Comparison of ENCODE assay signal across 21 cellular contexts in the genomic region with DNA sequence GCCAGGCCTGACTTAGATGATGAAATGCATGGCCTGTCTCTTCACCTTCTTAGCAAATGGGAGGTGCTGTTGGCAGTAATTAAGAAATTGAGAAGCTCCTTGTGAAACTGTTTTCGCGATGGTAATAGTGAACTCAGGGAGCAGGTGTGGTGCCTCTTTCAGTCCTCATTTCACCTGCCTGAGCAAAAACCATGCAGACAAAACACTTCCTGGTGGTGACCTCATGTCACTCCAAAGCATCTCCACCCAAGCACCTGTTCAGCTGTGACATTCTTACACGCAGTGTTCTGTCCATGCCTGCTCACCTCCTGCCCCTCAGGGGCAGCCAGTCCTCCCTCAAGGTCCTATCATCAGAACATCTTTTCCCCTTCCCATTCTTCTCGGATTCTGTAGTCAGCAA.
DNase-seq lines count a peak whose midpoint lies in the region; ATAC-seq and TF ChIP-seq lines count a peak whose summit lies in the region.
"Had no signal": no experiment of that assay in that cellular context is flagged by ENCODE, and none has a peak within 500 bp of the region (broad histone marks: within the 10 kb centered on the region; RNA-seq: fewer than 3 reads in every experiment).

No MANE protein-coding gene starts in this region.

- peak overlapping the region in 2 of 9 donors; percentile 8 to 10 for H3K27ac Mint-ChIP-seq in naive thymus-derived CD4-positive, alpha-beta T cell
- H3K27ac Mint-ChIP-seq: activated naive CD8-positive, alpha-beta T cell treated with anti-CD3 and anti-CD28 coated beads, Interleukin-2, amount 50 U/mL, for 24 hours; CD8-positive, alpha-beta T cell; effector memory CD8-positive, alpha-beta T cell; memory B cell had no signal

- H3K27me3 Mint-ChIP-seq in naive thymus-derived CD4-positive, alpha-beta T cell: no peaks in the 10 kb centered on the region
- H3K27me3 Mint-ChIP-seq: activated naive CD8-positive, alpha-beta T cell treated with anti-CD3 and anti-CD28 coated beads, Interleukin-2, amount 50 U/mL, for 24 hours; effector memory CD8-positive, alpha-beta T cell; memory B cell had no signal

- peaks cover 9 to 28% (median 18%) of the 10 kb centered on the region in 7 donors for H3K4me1 Mint-ChIP-seq in naive thymus-derived CD4-positive, alpha-beta T cell

- peak overlapping the region in 1 of 10 donors; percentile 11 for H3K4me3 Mint-ChIP-seq in naive thymus-derived CD4-positive, alpha-beta T cell
- H3K4me3 Mint-ChIP-seq: activated naive CD8-positive, alpha-beta T cell treated with anti-CD3 and anti-CD28 coated beads, Interleukin-2, amount 50 U/mL, for 24 hours; activated T-cell treated with anti-CD3 and anti-CD28 coated beads, Interleukin-2, amount 50 U/mL, for 4 hours; CD8-positive, alpha-beta T cell; effector memory CD8-positive, alpha-beta T cell; memory B cell had no signal

- TF ChIP-seq POLR2A in esophagus squamous epithelium (IDR thresholded peaks at IDR 0.05): no peak
- no peak for TF ChIP-seq POLR2A in upper lobe of left lung (IDR thresholded peaks at IDR 0.05)

- H3K27me3 ChIP-seq in heart right ventricle (no peaks in the 10 kb centered on the region), esophagus squamous epithelium (no peaks in the 10 kb centered on the region), upper lobe of left lung (no peaks in the 10 kb centered on the region)
- no peaks in the 10 kb centered on the region for H3K27me3 ChIP-seq in naive thymus-derived CD4-positive, alpha-beta T cell (ENCODE audit: control insufficient read depth in 2 of 2, insufficient read depth in 2 of 2, low read length in 2 of 2)
- H3K27me3 ChIP-seq: cardiac muscle cell, stomach, vagina had no signal

- POLR2A ChIA-PET in naive thymus-derived CD4-positive, alpha-beta T cell (lab: Charles Lee): no interaction called here

- DNase-seq in heart right ventricle (no peak), Right ventricle myocardium superior (no peak), NCI-H2196 treated with DMSO at 0.1 percent for 48 hours (lab: John Stamatoyannopoulos, UW; ENCODE audit: unreplicated experiment) (peak; percentile 27), esophagus squamous epithelium (lab: John Stamatoyannopoulos, UW) (no peak), upper lobe of left lung (no peak), coronary artery (ENCODE audit: low spot score) (no peak)
- DNase-seq in naive thymus-derived CD4-positive, alpha-beta T cell: no peak
- DNase-seq: ACHN; activated CD4-positive, alpha-beta T cell treated with anti-CD3 and anti-CD28 coated beads, Interleukin-2, amount 50 U/mL, for 48 hours; activated naive CD8-positive, alpha-beta T cell treated with anti-CD3 and anti-CD28 coated beads, Interleukin-2, amount 50 U/mL, for 24 hours; activated T-cell treated with anti-CD3 and anti-CD28 coated beads, Interleukin-2, amount 50 U/mL, for 4 hours; CD8-positive, alpha-beta T cell; effector memory CD8-positive, alpha-beta T cell; foreskin fibroblast; NCI-H524 treated with DMSO at 0.1 percent for 48 hours; stomach had no signal

- H3K36me3 ChIP-seq in heart right ventricle: peaks cover 0 to 15% (median 0%) of the 10 kb centered on the region in 9 donors
- H3K36me3 ChIP-seq in esophagus squamous epithelium: peaks cover 0 to 33% (median 0%) of the 10 kb centered on the region in 3 donors
- no peaks in the 10 kb centered on the region for H3K36me3 ChIP-seq in upper lobe of left lung
- H3K36me3 ChIP-seq in naive thymus-derived CD4-positive, alpha-beta T cell (ENCODE audit: control insufficient read depth in 2 of 3, insufficient read depth in 3 of 3, low read length in 3 of 3): no peaks in the 10 kb centered on the region
- H3K36me3 ChIP-seq: cardiac muscle cell, vagina had no signal

- peaks cover 0 to 23% (median 9%) of the 10 kb centered on the region in 5 donors for H3K36me3 Mint-ChIP-seq in naive thymus-derived CD4-positive, alpha-beta T cell

- ATAC-seq in heart right ventricle: no peak
- ATAC-seq in Right ventricle myocardium superior (ENCODE audit: poor library complexity): no peak
- ATAC-seq in upper lobe of left lung (ENCODE audit: low FRiP score in 2 of 2): no peak
- no peak for ATAC-seq in naive thymus-derived CD4-positive, alpha-beta T cell
- ATAC-seq in HG03439 (IDR thresholded peaks at IDR 0.05; ENCODE audit: unreplicated experiment): no peak
- ATAC-seq: activated naive CD8-positive, alpha-beta T cell treated with anti-CD3 and anti-CD28 coated beads, Interleukin-2, amount 50 U/mL, for 24 hours; activated T-cell treated with anti-CD3 and anti-CD28 coated beads, Interleukin-2, amount 50 U/mL, for 4 hours; CD8-positive, alpha-beta T cell; effector memory CD8-positive, alpha-beta T cell; Panc1 had no signal

- TF ChIP-seq CTCF in heart right ventricle (IDR thresholded peaks at IDR 0.05) (no peak), esophagus squamous epithelium (IDR thresholded peaks at IDR 0.05) (no peak), upper lobe of left lung (IDR thresholded peaks at IDR 0.05) (no peak), coronary artery (IDR thresholded peaks at IDR 0.05) (no peak)

- no peak overlapping the region for H3K4me3 ChIP-seq in heart right ventricle
- no peak overlapping the region for H3K4me3 ChIP-seq in esophagus squamous epithelium
- H3K4me3 ChIP-seq in upper lobe of left lung: no peak overlapping the region
- H3K4me3 ChIP-seq in naive thymus-derived CD4-positive, alpha-beta T cell (ENCODE audit: low read length): no peak overlapping the region
- no peak overlapping the region for H3K4me3 ChIP-seq in coronary artery
- H3K4me3 ChIP-seq: cardiac muscle cell, stomach, vagina had no signal

- no peaks in the 10 kb centered on the region for H3K9me3 Mint-ChIP-seq in naive thymus-derived CD4-positive, alpha-beta T cell
- H3K9me3 Mint-ChIP-seq: activated naive CD8-positive, alpha-beta T cell treated with anti-CD3 and anti-CD28 coated beads, Interleukin-2, amount 50 U/mL, for 24 hours; activated T-cell treated with anti-CD3 and anti-CD28 coated beads, Interleukin-2, amount 50 U/mL, for 4 hours; CD8-positive, alpha-beta T cell; effector memory CD8-positive, alpha-beta T cell; memory B cell had no signal

- H3K9me3 ChIP-seq in heart right ventricle: no peaks in the 10 kb centered on the region
- H3K9me3 ChIP-seq in esophagus squamous epithelium: no peaks in the 10 kb centered on the region
- H3K9me3 ChIP-seq in upper lobe of left lung: no peaks in the 10 kb centered on the region
- no peaks in the 10 kb centered on the region for H3K9me3 ChIP-seq in naive thymus-derived CD4-positive, alpha-beta T cell (ENCODE audit: control insufficient read depth in 2 of 3, low read length in 3 of 3)
- H3K9me3 ChIP-seq: stomach, vagina had no signal

- CTCF ChIA-PET in naive thymus-derived CD4-positive, alpha-beta T cell (lab: Charles Lee): no interaction called here

- H3K4me1 ChIP-seq in heart right ventricle (peaks cover 6 to 84% (median 52%) of the 10 kb centered on the region in 9 donors), esophagus squamous epithelium (peaks cover 9 to 61% (median 22%) of the 10 kb centered on the region in 3 donors), upper lobe of left lung (peaks cover 21 to 43% (median 34%) of the 10 kb centered on the region in 4 donors)
- H3K4me1 ChIP-seq in naive thymus-derived CD4-positive, alpha-beta T cell (ENCODE audit: control insufficient read depth in 2 of 2, insufficient read depth in 2 of 2, low read length in 2 of 2): peaks cover 0 to 3% of the 10 kb centered on the region in 2 donors

- WGBS in heart right ventricle, 2 donors: 88 to 93% methylated on average over 4 of the region's 4 CpGs
- 61 to 67% methylated on average over 4 of the region's 4 CpGs for WGBS in esophagus squamous epithelium, 2 donors
- WGBS in upper lobe of left lung, 2 donors: 73 to 86% methylated on average over 4 of the region's 4 CpGs

- intact Hi-C loops in heart right ventricle (cut with DNase I) (loop anchor here in 2 of 10 donors (5.0 kb wide), 2 partner anchors 38 to 43 kb away; no protein-coding TSS in a partner anchor), Right ventricle myocardium superior (cut with DNase I) (no loop called here), esophagus squamous epithelium (cut with DNase I) (no loop called here)
- intact Hi-C loops in naive thymus-derived CD4-positive, alpha-beta T cell (cut with micrococcal nuclease): loop anchor here in 1 of 2 donors (5.0 to 10.0 kb wide), 3 partner anchors 43 to 63 kb away; no protein-coding TSS in a partner anchor

- H3K27ac ChIP-seq in heart right ventricle: peak overlapping the region in 9 of 10 donors; percentile 23 to 64 (median 48)
- H3K27ac ChIP-seq in esophagus squamous epithelium: peak overlapping the region in 3 of 4 donors; percentile 40 to 54 (median 52)
- peak overlapping the region in 3 of 4 donors; percentile 49 to 69 (median 62) for H3K27ac ChIP-seq in upper lobe of left lung
- no peak overlapping the region for H3K27ac ChIP-seq in naive thymus-derived CD4-positive, alpha-beta T cell (ENCODE audit: low read depth, low read length)
- no peak overlapping the region for H3K27ac ChIP-seq in coronary artery
- H3K27ac ChIP-seq: cardiac muscle cell, stomach, vagina had no signal

- no peak for TF ChIP-seq EP300 in upper lobe of left lung (IDR thresholded peaks at IDR 0.05)

Comparison
In these comparisons a context has a peak if more than half of its experiments do, and no peak if none do; other contexts are left out.
1. H3K27ac ChIP-seq: peak in heart right ventricle (9 of 10), esophagus squamous epithelium (3 of 4) and upper lobe of left lung (3 of 4); none in naive thymus-derived CD4-positive, alpha-beta T cell (single experiment) and coronary artery (0 of 2).